15 cellular contexts compared by ENCODE assay signal in the genomic region with DNA sequence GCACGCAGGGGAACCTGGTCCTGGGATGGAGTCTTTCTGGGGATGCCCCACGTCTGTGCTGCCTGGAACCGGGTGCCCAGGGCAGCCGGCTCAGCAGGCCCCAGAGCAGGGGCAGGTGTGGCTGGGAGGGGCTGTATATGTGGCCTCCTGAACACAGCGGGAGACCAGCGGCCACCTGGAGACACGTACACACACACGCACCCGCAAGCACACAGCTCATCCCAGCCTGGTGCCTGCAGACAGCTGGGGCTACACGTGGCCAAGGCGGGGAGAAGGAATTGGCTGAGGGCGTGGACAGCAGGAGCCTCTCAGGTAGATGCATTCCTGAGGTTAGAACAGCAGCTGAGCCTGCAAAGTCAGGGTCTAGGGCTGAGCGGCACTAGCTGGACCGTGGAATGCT. TPM values are rescaled to one million over a fixed set of nuclear protein-coding genes. Genes with fewer than 3 reads are reported as not detected.
DNase-seq lines count a peak whose midpoint lies in the region; ATAC-seq, FAIRE-seq and TF ChIP-seq lines count a peak whose summit lies in the region.
"Had no signal": no experiment of that assay in that cellular context is flagged by ENCODE, and none has a peak within 500 bp of the region (broad histone marks: within the 10 kb centered on the region; RNA-seq: fewer than 3 reads in every experiment).

No MANE protein-coding gene starts in this region.

- DNase-seq in CD8-positive, alpha-beta T cell, result no peak
- DNase-seq in H9 (no peak), WERI-Rb-1 (peak; percentile 72), mucosa of descending colon (peak in 1 of 3 donors; percentile 68), NOMO-1 (lab: John Stamatoyannopoulos, UW; ENCODE audit: unreplicated experiment in 2 of 2) (no peak), H54 (ENCODE audit: insufficient read length, low spot score) (no peak)
- DNase-seq: cortex of kidney, GF-D8, NCI-H1436 treated with DMSO at 0.1 percent for 48 hours had no signal

- intact Hi-C loops in CD8-positive, alpha-beta T cell (cut with DNase I, micrococcal nuclease), result loop anchor here (1.0 to 10.0 kb wide), 4 partner anchors 12 to 958 kb away; partner anchors contain the start of genes MTG1 (in 2 of the 2), INPP5A (in 1 of the 2) and STK32C (in 1 of the 2)
- intact Hi-C loops in mucosa of descending colon (cut with DNase I, micrococcal nuclease), result no loop called here

- no peak overlapping the region for H2BK12ac ChIP-seq in H9 (ENCODE audit: insufficient read length, low read depth, low read length)

- CTCF ChIA-PET in CD8-positive, alpha-beta T cell (lab: Charles Lee), result interaction anchor here (1.4 to 2.2 kb wide), 2 partner anchors 12 to 45 kb away, joined by 6 to 10 read pairs; no protein-coding TSS in a partner anchor

- H3K36me3 ChIP-seq in CD8-positive, alpha-beta T cell (ENCODE audit: insufficient read depth, low read length), result no peaks in the 10 kb centered on the region
- no peaks in the 10 kb centered on the region for H3K36me3 ChIP-seq in WERI-Rb-1
- no peaks in the 10 kb centered on the region for H3K36me3 ChIP-seq in mucosa of descending colon (ENCODE audit: low read depth)

- H3K27ac Mint-ChIP-seq in CD8-positive, alpha-beta T cell, result no peak overlapping the region
- no peak overlapping the region for H3K27ac Mint-ChIP-seq in H9
- H3K27ac Mint-ChIP-seq: activated T-cell treated with anti-CD3 and anti-CD28 coated beads, Interleukin-2, amount 50 U/mL, for 72 hours had no signal

- WGBS in H9 (ENCODE audit: extremely low coverage, insufficient read length, low lambda C conversion rate), result no CpG with 5 or more reads among the region's 14 CpGs

- no peak overlapping the region for H3K18ac ChIP-seq in H9 (ENCODE audit: insufficient read length, low read depth, low read length)

- no peaks in the 10 kb centered on the region for H3K27me3 ChIP-seq in CD8-positive, alpha-beta T cell (ENCODE audit: insufficient read depth, low read length)
- H3K27me3 ChIP-seq in H9 (ENCODE audit: insufficient read depth, low read length) (no peaks in the 10 kb centered on the region; the same call in 1 of the 2 replicates), WERI-Rb-1 (ENCODE audit: insufficient read depth, low read depth, severe bottlenecking) (no peaks in the 10 kb centered on the region)

- H3K4me3 Mint-ChIP-seq in CD8-positive, alpha-beta T cell, result peak overlapping the region; percentile 76
- H3K4me3 Mint-ChIP-seq in H9, result peak overlapping the region in 1 of 2 experiments; percentile 79; a peak in 2 of 5 replicates

- no peaks in the 10 kb centered on the region for H3K9me3 Mint-ChIP-seq in CD8-positive, alpha-beta T cell
- H3K9me3 Mint-ChIP-seq in H9, result no peaks in the 10 kb centered on the region
- H3K9me3 Mint-ChIP-seq: activated T-cell treated with anti-CD3 and anti-CD28 coated beads, Interleukin-2, amount 50 U/mL, for 72 hours had no signal

- H3K79me1 ChIP-seq in H9 (ENCODE audit: insufficient read depth, low read depth, low read length, poor library complexity, severe bottlenecking), result no peaks in the 10 kb centered on the region

- ATAC-seq in CD8-positive, alpha-beta T cell, result no peak
- peak; percentile 2 for ATAC-seq in mucosa of descending colon
- ATAC-seq in GM18505 (IDR thresholded peaks at IDR 0.05; ENCODE audit: unreplicated experiment), result no peak
- no peak for ATAC-seq in HG02678 (IDR thresholded peaks at IDR 0.05; ENCODE audit: unreplicated experiment)

- H3K56ac ChIP-seq in H9 (ENCODE audit: insufficient read length, low read depth, low read length), result no peak overlapping the region

- H3K79me2 ChIP-seq in H9 (ENCODE audit: insufficient read depth, low read length), result no peaks in the 10 kb centered on the region

- no peak overlapping the region for H4K5ac ChIP-seq in H9 (ENCODE audit: insufficient read length, low read depth, low read length)

- no peaks in the 10 kb centered on the region for H3K36me3 Mint-ChIP-seq in CD8-positive, alpha-beta T cell
- no peaks in the 10 kb centered on the region for H3K36me3 Mint-ChIP-seq in H9 (ENCODE audit: insufficient read depth in 1 of 3, low read depth in 3 of 3)

- POLR2A ChIA-PET in CD8-positive, alpha-beta T cell (lab: Charles Lee), result interaction anchor here (1.7 kb wide), 1 partner anchor 16 kb away, joined by 5 read pairs; no protein-coding TSS in a partner anchor

- no peak overlapping the region for H3K4ac ChIP-seq in H9 (ENCODE audit: low read depth, low read length)

- no peak overlapping the region for H4K91ac ChIP-seq in H9 (ENCODE audit: insufficient read length, low read depth, low read length)

- no peak overlapping the region for H2BK120ac ChIP-seq in H9 (ENCODE audit: low read depth, low read length, poor library complexity, severe bottlenecking)

- no peak overlapping the region for H2BK15ac ChIP-seq in H9 (ENCODE audit: low read depth, low read length)

- no peak overlapping the region for H3T11ph ChIP-seq in H9 (ENCODE audit: low read length)

- TF ChIP-seq POLR2A in GM18505 (IDR thresholded peaks at IDR 0.05; ENCODE audit: borderline replicate concordance, extremely low read depth, insufficient read depth, insufficient read length), result no peak
- TF ChIP-seq POLR2A in H54 (IDR thresholded peaks at IDR 0.05; ENCODE audit: low read depth, low read length), result no peak

- H3K9ac ChIP-seq in H9 (ENCODE audit: extremely low read depth, insufficient read length, low read length), result no peak overlapping the region

- peak overlapping the region; percentile 35 for H3K4me3 ChIP-seq in CD8-positive, alpha-beta T cell (ENCODE audit: low read depth, low read length)
- H3K4me3 ChIP-seq in WERI-Rb-1 (ENCODE audit: low read depth, low read length) (peak overlapping the region; percentile 36), mucosa of descending colon (no peak overlapping the region)

- H3K4me2 ChIP-seq in H9 (ENCODE audit: insufficient read depth, insufficient read length, low read length), result peak overlapping the region; percentile 52

- peaks cover 63% of the 10 kb centered on the region for H3K4me1 ChIP-seq in CD8-positive, alpha-beta T cell (ENCODE audit: insufficient read depth, low read length)
- H3K4me1 ChIP-seq in H9 (ENCODE audit: insufficient read depth, low read length) (no peaks in the 10 kb centered on the region), mucosa of descending colon (ENCODE audit: low read depth) (peaks cover 44% of the 10 kb centered on the region)

- H3K9me3 ChIP-seq in CD8-positive, alpha-beta T cell (ENCODE audit: low read length), result no peaks in the 10 kb centered on the region
- no peaks in the 10 kb centered on the region for H3K9me3 ChIP-seq in H9 (ENCODE audit: control insufficient read depth, low read depth, low read length)
- H3K9me3 ChIP-seq in WERI-Rb-1 (ENCODE audit: severe bottlenecking), result no peaks in the 10 kb centered on the region
- H3K9me3 ChIP-seq in mucosa of descending colon, result no peaks in the 10 kb centered on the region

- no peak overlapping the region for H2AK5ac ChIP-seq in H9 (ENCODE audit: insufficient read length, low read length)

- H3K23ac ChIP-seq in H9 (ENCODE audit: insufficient read length, low read depth, low read length), result no peak overlapping the region

- H2AFZ ChIP-seq in H9 (ENCODE audit: low read length), result no peak overlapping the region

- TF ChIP-seq CTCF in CD8-positive, alpha-beta T cell (IDR thresholded peaks at IDR 0.05), result no peak
- TF ChIP-seq CTCF in H9 (conservative IDR thresholded peaks at IDR 0.05) (no peak), WERI-Rb-1 (IDR thresholded peaks at IDR 0.05; ENCODE audit: low read depth, low read length) (no peak), mucosa of descending colon (IDR thresholded peaks at IDR 0.05) (no peak)

- H3K23me2 ChIP-seq in H9 (ENCODE audit: insufficient read length, low read depth, low read length, poor library complexity, severe bottlenecking), result peaks cover 7% of the 10 kb centered on the region

- peaks cover 58% of the 10 kb centered on the region for H3K4me1 Mint-ChIP-seq in CD8-positive, alpha-beta T cell (ENCODE audit: low read depth)
- peaks cover 3 to 20% of the 10 kb centered on the region in 2 experiments; a peak in 3 of 4 replicates for H3K4me1 Mint-ChIP-seq in H9

- H4K8ac ChIP-seq in H9 (replicated peaks; ENCODE audit: insufficient read length, low read depth, low read length), result no peak overlapping the region

- no peak for FAIRE-seq in H54 (lab: Jason Lieb, UNC)

- H3K14ac ChIP-seq in H9 (ENCODE audit: insufficient read depth, low read length), result no peak overlapping the region

- H2BK5ac ChIP-seq in H9 (ENCODE audit: insufficient read length, low read length), result no peak overlapping the region

- H3K27me3 Mint-ChIP-seq in CD8-positive, alpha-beta T cell (ENCODE audit: low read depth), result no peaks in the 10 kb centered on the region
- H3K27me3 Mint-ChIP-seq in H9 (ENCODE audit: low read depth), result peaks cover 19% of the 10 kb centered on the region

- H2BK20ac ChIP-seq in H9 (ENCODE audit: low read depth, low read length, poor library complexity, severe bottlenecking), result no peak overlapping the region

- peak overlapping the region; percentile 35 for H3K27ac ChIP-seq in CD8-positive, alpha-beta T cell (ENCODE audit: low read depth, low read length)
- H3K27ac ChIP-seq in H9 (ENCODE audit: insufficient read length, low read depth, low read length) (no peak overlapping the region), WERI-Rb-1 (no peak overlapping the region)
- H3K27ac ChIP-seq: HL-60 had no signal

- H4K20me1 ChIP-seq in H9 (ENCODE audit: control insufficient read depth, insufficient read depth, insufficient read length), result peaks cover 3% of the 10 kb centered on the region

RNA-seq across cellular contexts. Expression of gene ADAM8, which starts 14.0 kb away (rescaled TPM):
- total RNA-seq in CD8-positive, alpha-beta T cell, result 10 to 100 TPM; 67.0 to 67.3 TPM
- total RNA-seq in H9 (2021) (4.5 and 5.4 TPM in 2 replicates), mucosa of descending colon (1 to 10 TPM; 4.8 to 7.0 (median 5.2) TPM)

RNA-seq across cellular contexts. Expression of gene VENTX, which starts 25.0 kb away (rescaled TPM):
- not detected for total RNA-seq in CD8-positive, alpha-beta T cell
- total RNA-seq in H9 (2021), result 10.9 and 11.1 TPM in 2 replicates
- 1 to 10 TPM in 1 of 3 donors, under 1 TPM in 2; 0.09 to 1.2 (median 0.36) TPM for total RNA-seq in mucosa of descending colon
- total RNA-seq: T-helper 1 cell treated with Interleukin-12 subunit alpha and Interleukin-12 subunit beta and Interleukin-4 antibody, amounts not matched to agents 30 ng/mL and 1 ng/mL, for 36 hours had no signal

RNA-seq across cellular contexts. Expression of gene UTF1, which starts 32.7 kb away (rescaled TPM):
- total RNA-seq in CD8-positive, alpha-beta T cell, result not detected
- 31.5 and 38.6 TPM in 2 replicates for total RNA-seq in H9 (2021)
- not detected for total RNA-seq in mucosa of descending colon
- total RNA-seq: mucosa of gallbladder; T-helper 1 cell treated with Interleukin-12 subunit alpha and Interleukin-12 subunit beta and Interleukin-4 antibody, amounts not matched to agents 30 ng/mL and 1 ng/mL, for 36 hours had no signal

RNA-seq across cellular contexts. Expression of gene TUBGCP2, which starts 46.0 kb away (rescaled TPM):
- total RNA-seq in CD8-positive, alpha-beta T cell, result 10 to 100 TPM; 74.4 to 79.1 TPM
- 52.4 and 53.5 TPM in 2 replicates for total RNA-seq in H9 (2021)
- 10 to 100 TPM; 48.1 to 63.4 (median 58.8) TPM for total RNA-seq in mucosa of descending colon

RNA-seq across cellular contexts. Expression of gene ZNF511, which starts 46.0 kb away (rescaled TPM):
- total RNA-seq in CD8-positive, alpha-beta T cell, result 10 to 100 TPM; 36.5 to 38.8 TPM
- 83.6 and 89.4 TPM in 2 replicates for total RNA-seq in H9 (2021)
- total RNA-seq in mucosa of descending colon, result 10 to 100 TPM; 39.1 to 54.0 (median 42.7) TPM

Comparison
In these comparisons a context has a peak if more than half of its experiments do, and no peak if none do; other contexts are left out.
1. RNA of gene ADAM8, which starts 14.0 kb away (total RNA-seq): 67.0 to 67.3 TPM in CD8-positive, alpha-beta T cell; 4.5 to 5.4 TPM in H9 and 4.8 to 7.0 TPM in mucosa of descending colon; every median in the first group is over 4 times any median in the second.
2. RNA of gene UTF1, which starts 32.7 kb away (total RNA-seq): 31.5 to 38.6 TPM in H9; not detected in CD8-positive, alpha-beta T cell and not detected in mucosa of descending colon; every median in the first group is over 10 times any median in the second.
3. intact Hi-C loops: an anchor here in CD8-positive, alpha-beta T cell (1.0 to 10.0 kb wide); none called in mucosa of descending colon.